9 cellular contexts compared by ENCODE assay signal in the genomic region with DNA sequence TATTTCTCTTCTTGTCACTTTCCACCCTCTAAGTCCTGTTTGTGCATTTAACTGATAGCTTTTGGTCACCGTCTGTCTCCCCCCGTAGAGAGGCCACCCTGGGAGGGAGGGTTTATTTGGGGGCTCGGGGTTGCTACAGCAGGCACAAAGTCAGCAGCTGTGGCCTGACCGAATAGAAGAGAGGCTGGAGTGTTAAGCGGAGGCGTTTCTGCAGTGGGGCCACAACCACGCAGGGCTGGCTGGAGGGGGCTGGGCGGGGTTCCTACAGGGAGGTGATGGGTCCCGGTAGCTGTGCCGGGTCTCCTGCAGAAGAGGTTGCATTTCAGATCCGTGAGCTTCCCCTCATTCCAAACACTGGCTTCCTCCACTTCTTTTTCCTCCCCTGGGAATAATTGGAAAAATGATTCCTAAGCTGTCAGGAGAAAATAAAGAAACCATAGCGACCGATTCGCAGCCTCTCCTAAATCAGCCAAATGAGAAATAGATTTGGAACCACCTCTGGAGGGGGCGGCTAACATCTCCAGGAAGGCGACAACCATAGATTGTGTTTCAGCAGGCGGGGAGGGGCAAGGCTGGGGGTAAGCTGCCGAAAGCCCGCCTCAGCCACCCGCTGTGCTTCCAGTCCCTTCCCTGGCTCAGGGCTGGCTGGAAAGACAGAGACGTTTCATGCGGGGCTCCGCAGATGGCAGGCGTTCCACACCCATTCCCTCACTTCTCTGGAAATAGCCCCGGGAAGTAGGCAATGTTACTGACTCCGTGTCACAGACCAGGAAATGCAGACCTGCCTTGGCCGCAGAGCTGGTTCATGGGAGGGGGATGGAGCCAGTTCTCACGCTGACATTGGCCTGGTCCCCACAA.
DNase-seq lines count a peak whose midpoint lies in the region; ATAC-seq and TF ChIP-seq lines count a peak whose summit lies in the region.
"Had no signal": no experiment of that assay in that cellular context is flagged by ENCODE, and none has a peak within 500 bp of the region (broad histone marks: within the 10 kb centered on the region; RNA-seq: fewer than 3 reads in every experiment).

No MANE protein-coding gene starts in this region.

- peak overlapping the region in 1 of 5 donors; percentile 66 for H3K9ac ChIP-seq in subcutaneous abdominal adipose tissue (ENCODE audit: low read length in 5 of 5)

- no peaks in the 10 kb centered on the region for H3K36me3 ChIP-seq in subcutaneous abdominal adipose tissue (ENCODE audit: control insufficient read depth in 5 of 5, insufficient read depth in 5 of 5, low read length in 5 of 5)
- H3K36me3 ChIP-seq: right lobe of liver had no signal

- peak in 2 of 56 donors; percentile 15 to 19 for TF ChIP-seq CTCF in dorsolateral prefrontal cortex (IDR thresholded peaks at IDR 0.05 in 54 of 56, conservative IDR thresholded peaks at IDR 0.05 in 2 of 56; ENCODE audit: low read depth in 1 of 56, partially characterized antibody in 56 of 56)

- intact Hi-C loops in dorsolateral prefrontal cortex (cut with DNase I): no loop called here
- intact Hi-C loops in left colon (cut with DNase I, micrococcal nuclease): no loop called here

- DNase-seq in NCI-H146 (lab: John Stamatoyannopoulos, UW) (peak; percentile 58), dorsolateral prefrontal cortex (peak in 9 of 10 donors; percentile 34 to 77 (median 66)), left colon (no peak), OCI-M1 (lab: John Stamatoyannopoulos, UW) (no peak)
- no peak for DNase-seq in central memory CD4-positive, alpha-beta T cell
- DNase-seq: right lobe of liver had no signal

- H3K4me3 ChIP-seq in dorsolateral prefrontal cortex (peak overlapping the region; percentile 22 to 71 (median 47)), subcutaneous abdominal adipose tissue (ENCODE audit: low read depth in 1 of 5, low read length in 5 of 5) (peak overlapping the region; percentile 41 to 56 (median 50))

- H3K9me3 ChIP-seq in subcutaneous abdominal adipose tissue (ENCODE audit: control insufficient read depth in 5 of 5, low read length in 5 of 5): no peaks in the 10 kb centered on the region
- H3K9me3 ChIP-seq: right lobe of liver had no signal

- H3K27me3 ChIP-seq in dorsolateral prefrontal cortex (peaks cover 0 to 3% (median 0%) of the 10 kb centered on the region in 45 donors), subcutaneous abdominal adipose tissue (ENCODE audit: control insufficient read depth in 5 of 5, insufficient read depth in 4 of 5, low read length in 5 of 5) (peaks cover 6 to 31% (median 14%) of the 10 kb centered on the region in 5 donors)
- H3K27me3 ChIP-seq: right lobe of liver had no signal

- peak overlapping the region in 43 of 59 donors; percentile 6 to 78 (median 48) for H3K27ac ChIP-seq in dorsolateral prefrontal cortex
- H3K27ac ChIP-seq in subcutaneous abdominal adipose tissue (ENCODE audit: low read depth, low read length): peak overlapping the region; percentile 10
- H3K27ac ChIP-seq: right lobe of liver had no signal

- ATAC-seq in left colon: peak; percentile 19
- no peak for ATAC-seq in GM18511 (IDR thresholded peaks at IDR 0.05; ENCODE audit: unreplicated experiment)
- no peak for ATAC-seq in HG03135 (IDR thresholded peaks at IDR 0.05; ENCODE audit: unreplicated experiment)

- peaks cover 3 to 38% (median 33%) of the 10 kb centered on the region in 5 donors for H3K4me1 ChIP-seq in subcutaneous abdominal adipose tissue (ENCODE audit: control insufficient read depth in 5 of 5, insufficient read depth in 5 of 5, low read length in 5 of 5)
- H3K4me1 ChIP-seq: right lobe of liver had no signal

Comparison
In these comparisons a context has a peak if more than half of its experiments do, and no peak if none do; other contexts are left out.
1. DNase-seq: peak in NCI-H146 (single experiment) and dorsolateral prefrontal cortex (9 of 10); none in left colon (0 of 2), OCI-M1 (single experiment) and central memory CD4-positive, alpha-beta T cell (single experiment).